Comparison of ENCODE assay signal across 1 cellular context in the genomic region with DNA sequence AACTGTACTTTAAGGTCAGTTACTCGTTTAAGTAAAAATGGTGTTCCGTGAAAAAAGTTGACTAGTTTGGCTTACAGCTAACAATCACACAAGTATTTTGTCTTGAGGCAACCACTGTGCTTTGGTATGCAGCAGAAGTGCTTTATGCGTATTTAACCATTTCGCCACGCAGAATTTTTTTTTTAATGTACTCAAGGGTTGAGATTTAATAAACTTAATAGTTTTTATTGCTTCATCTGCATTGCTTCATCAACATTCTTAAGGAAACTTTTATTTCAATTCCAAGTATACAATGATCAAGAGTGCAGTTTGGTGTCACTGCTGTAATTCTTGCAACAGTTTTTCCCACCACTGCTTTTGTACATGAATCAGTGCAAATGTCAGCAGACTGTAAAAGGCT.
TF ChIP-seq lines count a peak whose summit lies in the region.

No MANE protein-coding gene starts in this region.

TF ChIP-seq in GM23338, 12 proteins besides CTCF, POLR2A, EP300 and RAD21 (continued from another document):
- TF ChIP-seq, protein P1, sequence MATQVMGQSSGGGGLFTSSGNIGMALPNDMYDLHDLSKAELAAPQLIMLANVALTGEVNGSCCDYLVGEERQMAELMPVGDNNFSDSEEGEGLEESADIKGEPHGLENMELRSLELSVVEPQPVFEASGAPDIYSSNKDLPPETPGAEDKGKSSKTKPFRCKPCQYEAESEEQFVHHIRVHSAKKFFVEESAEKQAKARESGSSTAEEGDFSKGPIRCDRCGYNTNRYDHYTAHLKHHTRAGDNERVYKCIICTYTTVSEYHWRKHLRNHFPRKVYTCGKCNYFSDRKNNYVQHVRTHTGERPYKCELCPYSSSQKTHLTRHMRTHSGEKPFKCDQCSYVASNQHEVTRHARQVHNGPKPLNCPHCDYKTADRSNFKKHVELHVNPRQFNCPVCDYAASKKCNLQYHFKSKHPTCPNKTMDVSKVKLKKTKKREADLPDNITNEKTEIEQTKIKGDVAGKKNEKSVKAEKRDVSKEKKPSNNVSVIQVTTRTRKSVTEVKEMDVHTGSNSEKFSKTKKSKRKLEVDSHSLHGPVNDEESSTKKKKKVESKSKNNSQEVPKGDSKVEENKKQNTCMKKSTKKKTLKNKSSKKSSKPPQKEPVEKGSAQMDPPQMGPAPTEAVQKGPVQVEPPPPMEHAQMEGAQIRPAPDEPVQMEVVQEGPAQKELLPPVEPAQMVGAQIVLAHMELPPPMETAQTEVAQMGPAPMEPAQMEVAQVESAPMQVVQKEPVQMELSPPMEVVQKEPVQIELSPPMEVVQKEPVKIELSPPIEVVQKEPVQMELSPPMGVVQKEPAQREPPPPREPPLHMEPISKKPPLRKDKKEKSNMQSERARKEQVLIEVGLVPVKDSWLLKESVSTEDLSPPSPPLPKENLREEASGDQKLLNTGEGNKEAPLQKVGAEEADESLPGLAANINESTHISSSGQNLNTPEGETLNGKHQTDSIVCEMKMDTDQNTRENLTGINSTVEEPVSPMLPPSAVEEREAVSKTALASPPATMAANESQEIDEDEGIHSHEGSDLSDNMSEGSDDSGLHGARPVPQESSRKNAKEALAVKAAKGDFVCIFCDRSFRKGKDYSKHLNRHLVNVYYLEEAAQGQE (IDR thresholded peaks at IDR 0.05; ENCODE audit: unreplicated experiment) = no peak
- TF ChIP-seq EZH2 (IDR thresholded peaks at IDR 0.05; ENCODE audit: low read depth, unreplicated experiment) = no peak
- TF ChIP-seq CREB1 (CRISPR knock-in tag; IDR thresholded peaks at IDR 0.05; ENCODE audit: low read depth) = no peak
- no peak for TF ChIP-seq NANOG (IDR thresholded peaks at IDR 0.05; ENCODE audit: borderline replicate concordance)
- no peak for TF ChIP-seq ZNF331 (CRISPR knock-in tag; IDR thresholded peaks at IDR 0.05; ENCODE audit: low read depth)
- no peak for TF ChIP-seq EZH2phosphoT487 (IDR thresholded peaks at IDR 0.05; ENCODE audit: unreplicated experiment)
- no peak for TF ChIP-seq JUNB (IDR thresholded peaks at IDR 0.05; ENCODE audit: unreplicated experiment)
- no peak for TF ChIP-seq ZNF114 (CRISPR knock-in tag; IDR thresholded peaks at IDR 0.05)
- TF ChIP-seq, protein P2, sequence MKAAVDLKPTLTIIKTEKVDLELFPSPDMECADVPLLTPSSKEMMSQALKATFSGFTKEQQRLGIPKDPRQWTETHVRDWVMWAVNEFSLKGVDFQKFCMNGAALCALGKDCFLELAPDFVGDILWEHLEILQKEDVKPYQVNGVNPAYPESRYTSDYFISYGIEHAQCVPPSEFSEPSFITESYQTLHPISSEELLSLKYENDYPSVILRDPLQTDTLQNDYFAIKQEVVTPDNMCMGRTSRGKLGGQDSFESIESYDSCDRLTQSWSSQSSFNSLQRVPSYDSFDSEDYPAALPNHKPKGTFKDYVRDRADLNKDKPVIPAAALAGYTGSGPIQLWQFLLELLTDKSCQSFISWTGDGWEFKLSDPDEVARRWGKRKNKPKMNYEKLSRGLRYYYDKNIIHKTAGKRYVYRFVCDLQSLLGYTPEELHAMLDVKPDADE (IDR thresholded peaks at IDR 0.05) = no peak
- no peak for TF ChIP-seq POLR2AphosphoS5 (IDR thresholded peaks at IDR 0.05; ENCODE audit: low read depth)
- no peak for TF ChIP-seq STAT1 (IDR thresholded peaks at IDR 0.05; ENCODE audit: unreplicated experiment)
